ENCODE assay signal across 9 cellular contexts in genomic region chr14:75069021-75069810, GRCh38. TPM values are rescaled to one million over a fixed set of nuclear protein-coding genes. Genes with fewer than 3 reads are reported as not detected.
DNase-seq lines count a peak whose midpoint lies in the region; ATAC-seq, FAIRE-seq and TF ChIP-seq lines count a peak whose summit lies in the region.
"Had no signal": no experiment of that assay in that cellular context is flagged by ENCODE, and none has a peak within 500 bp of the region (broad histone marks: within the 10 kb centered on the region; RNA-seq: fewer than 3 reads in every experiment).

Gene ZC2HC1C, plus strand, starts transcription at chr14:75069641. Its CDS starts 933 bp downstream, at chr14:75070574.

- H3K9me3 Mint-ChIP-seq in type B pancreatic cell: no peaks in the 10 kb centered on the region
- H3K9me3 Mint-ChIP-seq: nephron had no signal

- FAIRE-seq in pancreas (lab: Jason Lieb, UNC): no peak

- H3K9me3 ChIP-seq in MM.1S (replicated peaks; ENCODE audit: insufficient read depth, low read length) (no peaks in the 10 kb centered on the region), pancreas (no peaks in the 10 kb centered on the region)

- H3K4me3 Mint-ChIP-seq in type B pancreatic cell: no peak within 1 kb of the TSS

- no peaks in the 10 kb centered on the region for H3K9me2 ChIP-seq in MM.1S (replicated peaks; ENCODE audit: insufficient read depth, low read length)

- WGBS in adipose tissue, 3 donors: 1 to 3% (median 2%) methylated on average over 60 of the region's 60 CpGs
- 0 to 1% methylated on average over 58 to 60 of the region's 60 CpGs for WGBS in pancreas, 2 donors

- H3K36me3 Mint-ChIP-seq in type B pancreatic cell: no peaks in the 10 kb centered on the region

- peaks cover 11% of the 10 kb centered on the region for H3K4me1 Mint-ChIP-seq in type B pancreatic cell (ENCODE audit: unreplicated experiment)

- H3K4me1 ChIP-seq in MM.1S (ENCODE audit: low read length) (0 out of 2 replicates have a peak, but pooled peaks cover 4% of the 10 kb centered on the region), pancreas (peaks cover 9 to 18% (median 10%) of the 10 kb centered on the region in 3 donors)

- intact Hi-C loops in cardiac septum (cut with DNase I): loop anchor here (5.0 kb wide), 1 partner anchor 67 kb away; the partner anchor contains the start of gene EIF2B2
- intact Hi-C loops in pancreas (cut with DNase I): no loop called here

- peak; percentile 87 for DNase-seq in DMS153 (lab: John Stamatoyannopoulos, UW)
- peak; percentile 72 for DNase-seq in MM.1S
- DNase-seq in SKM-1 treated with dmso at 0.1 percent for 144 hours (lab: John Stamatoyannopoulos, UW; ENCODE audit: unreplicated experiment): peak; percentile 43
- peak; percentile 98 for DNase-seq in cardiac septum (ENCODE audit: low spot score)
- DNase-seq in pancreas: peak; percentile 96 to 99 (median 98)
- DNase-seq in type B pancreatic cell (ENCODE audit: extremely low spot score, unreplicated experiment): peak; percentile 90

- peak within 1 kb of the TSS; percentile 76 for H3K4me2 ChIP-seq in MM.1S (ENCODE audit: low read depth, low read length)

- H3K27ac Mint-ChIP-seq in type B pancreatic cell: peak within 1 kb of the TSS; percentile 96

- peaks cover 5% of the 10 kb centered on the region; the same call in 1 of the 2 replicates for H3K79me2 ChIP-seq in MM.1S (ENCODE audit: low read length)

- H3K9ac ChIP-seq in MM.1S (ENCODE audit: low read length): peak within 1 kb of the TSS; percentile 72

- H3F3A ChIP-seq in MM.1S (ENCODE audit: insufficient read depth, low read length): no peaks in the 10 kb centered on the region

- H2AFZ ChIP-seq in MM.1S (ENCODE audit: low read length): peak within 1 kb of the TSS; percentile 84

- ATAC-seq in GM21723 (IDR thresholded peaks at IDR 0.05; ENCODE audit: unreplicated experiment): peak; percentile 64
- ATAC-seq in pancreas: peak; percentile 91 to 96 (median 93)

- H3K36me3 ChIP-seq in MM.1S (replicated peaks; ENCODE audit: insufficient read depth, low read length): no peaks in the 10 kb centered on the region
- H3K36me3 ChIP-seq in pancreas: no peaks in the 10 kb centered on the region

- H3K27me3 ChIP-seq in MM.1S (replicated peaks; ENCODE audit: insufficient read depth, low read length) (no peaks in the 10 kb centered on the region), pancreas (no peaks in the 10 kb centered on the region)

- peak within 1 kb of the TSS; percentile 71 for H3K4me3 ChIP-seq in MM.1S (ENCODE audit: low read length)
- H3K4me3 ChIP-seq in pancreas: peak within 1 kb of the TSS; percentile 13 to 62 (median 48)

- no peaks in the 10 kb centered on the region for H3K27me3 Mint-ChIP-seq in type B pancreatic cell

- TF ChIP-seq CTCF in MM.1S (IDR thresholded peaks at IDR 0.05; ENCODE audit: low read length): no peak
- no peak for TF ChIP-seq CTCF in pancreas (IDR thresholded peaks at IDR 0.05)
- no peak for TF ChIP-seq CTCF in type B pancreatic cell (conservative IDR thresholded peaks at IDR 0.05)

- no peaks in the 10 kb centered on the region for H4K20me1 ChIP-seq in MM.1S (ENCODE audit: insufficient read depth, low read length)

- H3K27ac ChIP-seq in MM.1S (ENCODE audit: low read length) (peak within 1 kb of the TSS; percentile 79), adipose tissue (ENCODE audit: low read depth, low read length) (peak within 1 kb of the TSS; percentile 21), pancreas (peak within 1 kb of the TSS; percentile 71 to 96 (median 92))

RNA-seq across cellular contexts. Expression of gene ZC2HC1C, which starts in this region (rescaled TPM):
- 1 to 10 TPM in 2 of 3 donors, under 1 TPM in 1; 0.88 to 5.5 (median 3.6) TPM for polyA plus RNA-seq in adipose tissue
- total RNA-seq in cardiac septum: 5.2 TPM
- total RNA-seq in pancreas: 1 to 10 TPM; 2.6 to 7.0 (median 3.6) TPM
- 10 to 100 TPM; 11.9 to 12.1 TPM for polyA plus RNA-seq in pancreas
- total RNA-seq in type B pancreatic cell (ENCODE audit: low replicate concordance): 3.7 and 4.7 TPM in 2 replicates

Comparison
In these comparisons a context has a peak if more than half of its experiments do, and no peak if none do; other contexts are left out.
1. Peak in every context shown above with its lines: DNase-seq, ATAC-seq, H3K4me3 ChIP-seq and H3K27ac ChIP-seq.
2. DNase-seq: peak in every context shown above with its lines; median percentile 98 in cardiac septum; 98 in pancreas; 90 in type B pancreatic cell; 87 in DMS153; 72 in MM.1S; 43 in SKM-1 treated with dmso at 0.1 percent for 144 hours.
3. H3K27ac ChIP-seq: peak in every context shown above with its lines; median percentile 92 in pancreas; 79 in MM.1S; 21 in adipose tissue.